ENCODE assay signal across 8 cellular contexts in the genomic region with DNA sequence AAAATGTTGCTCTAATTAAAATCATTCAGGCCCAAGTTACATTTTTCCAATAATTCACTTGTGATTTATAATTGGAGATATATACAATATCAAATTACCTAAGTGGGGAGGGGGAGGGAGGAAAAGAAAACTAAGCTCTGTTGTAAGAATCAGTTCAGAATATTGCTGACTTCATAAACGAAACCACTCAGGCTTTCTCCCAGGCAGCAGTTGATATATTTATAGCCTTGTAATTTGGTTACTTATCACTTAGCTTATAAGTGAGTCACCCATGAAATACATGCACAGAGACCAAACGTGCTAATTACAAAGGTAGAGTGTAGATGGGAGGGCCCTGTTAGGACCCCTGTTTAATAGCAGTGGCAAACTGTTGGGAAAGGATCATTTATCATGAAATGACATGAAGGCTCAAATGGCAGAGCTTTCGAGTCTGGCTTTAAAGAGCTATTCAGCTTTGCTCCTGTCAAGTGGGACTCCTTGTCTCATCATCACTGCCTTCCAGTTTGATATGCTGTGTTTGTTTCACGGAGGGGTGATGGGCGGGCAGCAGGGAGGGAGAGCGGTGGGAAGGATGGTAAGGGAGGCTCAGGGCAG.
DNase-seq lines count a peak whose midpoint lies in the region; ATAC-seq, FAIRE-seq and TF ChIP-seq lines count a peak whose summit lies in the region.

No MANE protein-coding gene starts in this region.

- 74% methylated on average over 5 of the region's 6 CpGs for WGBS in mammary epithelial cell (ENCODE audit: low coverage, missing lambda C conversion rate)

- dilution Hi-C loops in mammary epithelial cell (cut with HindIII; ENCODE audit: low sequenced_read_pairs): no loop called here

- POLR2A ChIA-PET in activated CD4-positive, alpha-beta memory T cell treated with anti-CD3 and anti-CD28 coated beads, Interleukin-2, amount 10 ng/mL, durations not matched to agents 7 days and 5 days (lab: Charles Lee): no interaction called here

- intact Hi-C loops in mammary epithelial cell (cut with micrococcal nuclease): no loop called here

- no peaks in the 10 kb centered on the region for H4K20me1 ChIP-seq in mammary epithelial cell (ENCODE audit: insufficient read depth, low read length)

- CTCF ChIA-PET in activated CD4-positive, alpha-beta memory T cell treated with anti-CD3 and anti-CD28 coated beads, Interleukin-2, amount 10 ng/mL, durations not matched to agents 7 days and 5 days (lab: Charles Lee): no interaction called here
- CTCF ChIA-PET in mammary epithelial cell (lab: Charles Lee; ENCODE audit: low non-redundant PET): interaction anchor here (0.6 kb wide), 1 partner anchor 449 kb away, joined by 3 read pairs; no protein-coding TSS in a partner anchor

- H3K27me3 ChIP-seq in mammary epithelial cell (ENCODE audit: insufficient read depth, low read length): no peaks in the 10 kb centered on the region

- H3K27ac ChIP-seq in mammary epithelial cell (ENCODE audit: insufficient read depth, low read depth, low read length): no peak overlapping the region

- H2AFZ ChIP-seq in mammary epithelial cell (ENCODE audit: low read depth, low read length): no peak overlapping the region

- DNase-seq in DMS153 (lab: John Stamatoyannopoulos, UW): peak; percentile 71
- DNase-seq in NOMO-1 treated with DMSO at 0.1 percent for 48 hours (lab: John Stamatoyannopoulos, UW; ENCODE audit: unreplicated experiment): peak; percentile 86
- no peak for DNase-seq in NCI-H524 (lab: John Stamatoyannopoulos, UW)
- no peak for DNase-seq in activated CD4-positive, alpha-beta memory T cell treated with anti-CD3 and anti-CD28 coated beads, Interleukin-2, amount 10 ng/mL, durations not matched to agents 7 days and 5 days
- DNase-seq in 8988T: no peak
- DNase-seq in mammary epithelial cell: no peak

- no peak overlapping the region for H3K4me3 Mint-ChIP-seq in activated CD4-positive, alpha-beta memory T cell treated with anti-CD3 and anti-CD28 coated beads, Interleukin-2, amount 10 ng/mL, durations not matched to agents 7 days and 5 days

- H3K4me3 ChIP-seq in mammary epithelial cell (replicated peaks in 1 of 3; ENCODE audit: insufficient read depth in 1 of 3, low read depth in 2 of 3, low read length in 3 of 3): no peak overlapping the region

- no peak overlapping the region for H3K9ac ChIP-seq in mammary epithelial cell (ENCODE audit: insufficient read depth, low read length)

- no TSS peak for BruUV-seq in mammary epithelial cell (replicated peaks; lab: Mats Ljungman, UMichigan)

- TF ChIP-seq CTCF in mammary epithelial cell (conservative IDR thresholded peaks at IDR 0.05 in 1 of 2, IDR thresholded peaks at IDR 0.05 in 1 of 2; ENCODE audit: extremely low read depth in 1 of 2, insufficient read depth in 1 of 2, low read depth in 1 of 2, low read length in 2 of 2): no peak

- no peaks in the 10 kb centered on the region for H3K27me3 Mint-ChIP-seq in activated CD4-positive, alpha-beta memory T cell treated with anti-CD3 and anti-CD28 coated beads, Interleukin-2, amount 10 ng/mL, durations not matched to agents 7 days and 5 days

- H3K9me3 ChIP-seq in mammary epithelial cell (replicated peaks; ENCODE audit: insufficient read depth, low read length): no peaks in the 10 kb centered on the region

- no peak overlapping the region for H3K4me2 ChIP-seq in mammary epithelial cell (ENCODE audit: insufficient read depth, low read depth, low read length)

- no peaks in the 10 kb centered on the region for H3K9me3 Mint-ChIP-seq in activated CD4-positive, alpha-beta memory T cell treated with anti-CD3 and anti-CD28 coated beads, Interleukin-2, amount 10 ng/mL, durations not matched to agents 7 days and 5 days

- H3K36me3 ChIP-seq in mammary epithelial cell (ENCODE audit: insufficient read depth, low read length): no peaks in the 10 kb centered on the region

- H3K4me1 ChIP-seq in mammary epithelial cell (ENCODE audit: insufficient read depth, low read length): peaks cover 5% of the 10 kb centered on the region

- ATAC-seq in HG03159 (IDR thresholded peaks at IDR 0.05; ENCODE audit: unreplicated experiment): peak; percentile 87

- no peaks in the 10 kb centered on the region for H3K36me3 Mint-ChIP-seq in activated CD4-positive, alpha-beta memory T cell treated with anti-CD3 and anti-CD28 coated beads, Interleukin-2, amount 10 ng/mL, durations not matched to agents 7 days and 5 days (ENCODE audit: low read depth)

- no peak overlapping the region for H3K27ac Mint-ChIP-seq in activated CD4-positive, alpha-beta memory T cell treated with anti-CD3 and anti-CD28 coated beads, Interleukin-2, amount 10 ng/mL, durations not matched to agents 7 days and 5 days

- peak; percentile 99 for FAIRE-seq in islet of Langerhans (lab: Jason Lieb, UNC)

- in situ Hi-C loops in mammary epithelial cell (cut with MboI; ENCODE audit: low sequenced_read_pairs in 2 of 2): no loop called here

- no peaks in the 10 kb centered on the region for H3K79me2 ChIP-seq in mammary epithelial cell (ENCODE audit: insufficient read depth, low read length)

- H3K4me1 Mint-ChIP-seq in activated CD4-positive, alpha-beta memory T cell treated with anti-CD3 and anti-CD28 coated beads, Interleukin-2, amount 10 ng/mL, durations not matched to agents 7 days and 5 days: no peaks in the 10 kb centered on the region

Comparison
In these comparisons a context has a peak if more than half of its experiments do, and no peak if none do; other contexts are left out.
1. DNase-seq: peak in DMS153 (single experiment) and NOMO-1 treated with DMSO at 0.1 percent for 48 hours (single experiment); none in NCI-H524 (0 of 2), activated CD4-positive, alpha-beta memory T cell treated with anti-CD3 and anti-CD28 coated beads, Interleukin-2, amount 10 ng/mL, durations not matched to agents 7 days and 5 days (single experiment), 8988T (single experiment) and mammary epithelial cell (single experiment).